In genomic region chr7:132446666-132447217, GRCh38 we compare ENCODE assay signal across 17 cellular contexts.
"Had no signal": no experiment of that assay in that cellular context is flagged by ENCODE, and none has a peak within 500 bp of the region (broad histone marks: within the 10 kb centered on the region; RNA-seq: fewer than 3 reads in every experiment).

No MANE protein-coding gene starts in this region.

- H3K27me3 Mint-ChIP-seq: activated naive CD8-positive, alpha-beta T cell had no signal

- H3K4me3 ChIP-seq: coronary artery had no signal

- ATAC-seq: left colon had no signal

- H3K27ac Mint-ChIP-seq: activated CD4-positive, alpha-beta memory T cell treated with anti-CD3 and anti-CD28 coated beads for 36 hours; activated naive CD8-positive, alpha-beta T cell had no signal

- H3K27ac ChIP-seq: coronary artery, epithelial cell of prostate, parathyroid adenoma had no signal

- H3K36me3 Mint-ChIP-seq: activated CD4-positive, alpha-beta memory T cell treated with anti-CD3 and anti-CD28 coated beads for 36 hours; activated naive CD8-positive, alpha-beta T cell; brain had no signal

- H3K9me3 Mint-ChIP-seq: activated CD4-positive, alpha-beta memory T cell treated with anti-CD3 and anti-CD28 coated beads for 36 hours had no signal

- H3K4me3 Mint-ChIP-seq: activated CD4-positive, alpha-beta memory T cell treated with anti-CD3 and anti-CD28 coated beads for 36 hours; activated naive CD8-positive, alpha-beta T cell; brain had no signal

- DNase-seq: activated CD4-positive, alpha-beta memory T cell treated with anti-CD3 and anti-CD28 coated beads for 36 hours; activated CD4-positive, alpha-beta T cell treated with anti-CD3 and anti-CD28 coated beads for 1 hour; activated effector memory CD4-positive, alpha-beta T cell treated with anti-CD3 and anti-CD28 coated beads, Interleukin-2, amount 50 U/mL, for 16 hours; activated T-cell treated with anti-CD3 and anti-CD28 coated beads, Interleukin-2, amount 50 U/mL, for 48 hours; central memory CD4-positive, alpha-beta T cell; effector memory CD4-positive, alpha-beta T cell; foreskin melanocyte; stimulated activated CD4-positive, alpha-beta T cell treated with anti-CD3 and anti-CD28 coated beads, Interleukin-12 subunit alpha, Interleukin-12 subunit beta, amount 100 ng/mL, for 4 hours; stimulated activated CD4-positive, alpha-beta T cell treated with anti-CD3 and anti-CD28 coated beads, Interleukin-2, amount 100 ng/mL, for 24 hours; SW 1271; T-helper 9 cell had no signal
